Comparison of ENCODE assay signal across 21 cellular contexts in genomic region chr14:31909977-31910376, GRCh38.
A peak's percentile ranks its signal among the peaks of the same experiment; 100 is the strongest.
DNase-seq lines count a peak whose midpoint lies in the region; ATAC-seq, FAIRE-seq and TF ChIP-seq lines count a peak whose summit lies in the region.
"Had no signal": no experiment of that assay in that cellular context is flagged by ENCODE, and none has a peak within 500 bp of the region (broad histone marks: within the 10 kb centered on the region; RNA-seq: fewer than 3 reads in every experiment).

No MANE protein-coding gene starts in this region.

- WGBS in K562 (ENCODE audit: insufficient coverage, low coverage, missing lambda C conversion rate): 41% methylated on average over 3 of the region's 3 CpGs
- WGBS in small intestine, 3 donors: 92 to 98% (median 95%) methylated on average over 3 of the region's 3 CpGs

- TF ChIP-seq CTCF in D721Med (IDR thresholded peaks at IDR 0.05; ENCODE audit: insufficient read depth, missing control alignments): no peak
- TF ChIP-seq CTCF in K562 (IDR thresholded peaks at IDR 0.05 in 2 of 3, conservative IDR thresholded peaks at IDR 0.05 in 1 of 3; ENCODE audit: insufficient read depth in 2 of 3, low read depth in 1 of 3, low read length in 3 of 3): no peak
- TF ChIP-seq CTCF in progenitor cell of endocrine pancreas (IDR thresholded peaks at IDR 0.05; ENCODE audit: unreplicated experiment): no peak
- no peak for TF ChIP-seq CTCF in vagina (IDR thresholded peaks at IDR 0.05)

- FAIRE-seq in D721Med (lab: Jason Lieb, UNC) (peak; percentile 25), K562 (lab: Jason Lieb, UNC) (no peak), small intestine (lab: Jason Lieb, UNC) (peak; percentile 80)
- FAIRE-seq: G401.6, GM12892, H54 had no signal

- no peak for TF ChIP-seq RAD21 in K562 (CRISPR knock-in tag; conservative IDR thresholded peaks at IDR 0.05 in 1 of 2, IDR thresholded peaks at IDR 0.05 in 1 of 2)

- H3K9me3 Mint-ChIP-seq in activated T-cell treated with anti-CD3 and anti-CD28 coated beads, Interleukin-2, amount 50 U/mL, for 72 hours: peaks cover 6 to 11% of the 10 kb centered on the region in 2 donors
- H3K9me3 Mint-ChIP-seq in progenitor cell of endocrine pancreas (ENCODE audit: low read depth): peaks cover 17% of the 10 kb centered on the region

- peaks cover 5% of the 10 kb centered on the region in 2 donors for H3K36me3 Mint-ChIP-seq in activated T-cell treated with anti-CD3 and anti-CD28 coated beads, Interleukin-2, amount 50 U/mL, for 72 hours (ENCODE audit: insufficient read depth in 2 of 2)
- peaks cover 1% of the 10 kb centered on the region for H3K36me3 Mint-ChIP-seq in progenitor cell of endocrine pancreas (ENCODE audit: insufficient read depth)

- in situ Hi-C loops in K562 (cut with MboI): no loop called here

- no peaks in the 10 kb centered on the region for H3K27me3 Mint-ChIP-seq in activated T-cell treated with anti-CD3 and anti-CD28 coated beads, Interleukin-2, amount 50 U/mL, for 72 hours (ENCODE audit: low read depth)
- H3K27me3 Mint-ChIP-seq in progenitor cell of endocrine pancreas: no peaks in the 10 kb centered on the region

- H3K27ac Mint-ChIP-seq in activated T-cell treated with anti-CD3 and anti-CD28 coated beads, Interleukin-2, amount 50 U/mL, for 72 hours: peak overlapping the region; percentile 25
- no peak overlapping the region for H3K27ac Mint-ChIP-seq in progenitor cell of endocrine pancreas
- H3K27ac Mint-ChIP-seq: CD4-positive, alpha-beta memory T cell; HFFc6 had no signal

- H3K9ac ChIP-seq in K562 (ENCODE audit: insufficient read depth in 1 of 2, low read depth in 2 of 2, low read length in 2 of 2): no peak overlapping the region

- ATAC-seq in activated T-cell treated with anti-CD3 and anti-CD28 coated beads, Interleukin-2, amount 50 U/mL, for 72 hours (replicated peaks in 1 of 2): no peak
- no peak for ATAC-seq in K562

- H3K27me3 ChIP-seq in K562 (ENCODE audit: control insufficient read depth in 2 of 2, insufficient read depth in 2 of 2, low read length in 2 of 2) (no peaks in the 10 kb centered on the region), small intestine (ENCODE audit: control insufficient read depth in 2 of 2, insufficient read depth in 2 of 2, low read length in 2 of 2) (no peaks in the 10 kb centered on the region), vagina (no peaks in the 10 kb centered on the region)

- no peak for DNase-seq in activated T-cell treated with anti-CD3 and anti-CD28 coated beads, Interleukin-2, amount 50 U/mL, for 72 hours
- no peak for DNase-seq in activated T-cell treated with anti-CD3 and anti-CD28 coated beads, Interleukin-2, amount 50 U/mL, for 48 hours
- DNase-seq in D721Med (ENCODE audit: insufficient read length, low spot score): no peak
- DNase-seq in K562 (ENCODE audit: extremely low read depth in 1 of 4, low spot score in 3 of 4): no peak
- DNase-seq in small intestine: no peak
- no peak for DNase-seq in NOMO-1 (lab: John Stamatoyannopoulos, UW; ENCODE audit: unreplicated experiment in 2 of 2)
- no peak for DNase-seq in progenitor cell of endocrine pancreas (ENCODE audit: low spot score, unreplicated experiment)
- no peak for DNase-seq in vagina (ENCODE audit: extremely low spot score in 2 of 2)
- DNase-seq: C1 segment of cervical spinal cord; Calu3; CD4-positive, alpha-beta memory T cell; COR-L47; DMS153; DND-41; GOT3; HFFc6 had no signal

- H3K79me2 ChIP-seq in K562 (ENCODE audit: control insufficient read depth, insufficient read depth, low read length): no peaks in the 10 kb centered on the region

- H3K9me3 ChIP-seq in K562 (replicated peaks; ENCODE audit: control insufficient read depth, insufficient read depth, low read depth, low read length): no peaks in the 10 kb centered on the region
- H3K9me3 ChIP-seq in small intestine (ENCODE audit: control insufficient read depth, low read depth): no peaks in the 10 kb centered on the region
- H3K9me3 ChIP-seq in vagina: no peaks in the 10 kb centered on the region
- H3K9me3 ChIP-seq: HAP-1 had no signal

- no peak for TF ChIP-seq EP300 in K562 (IDR thresholded peaks at IDR 0.05; ENCODE audit: low read length)

- no peaks in the 10 kb centered on the region for H3K9me1 ChIP-seq in K562 (ENCODE audit: control insufficient read depth, insufficient read depth, low read length)

- H3K4me1 ChIP-seq in K562 (replicated peaks in 1 of 2; ENCODE audit: control insufficient read depth in 2 of 2, insufficient read depth in 2 of 2, low read length in 2 of 2) (no peaks in the 10 kb centered on the region), small intestine (ENCODE audit: control insufficient read depth in 2 of 2, insufficient read depth in 1 of 2, low read depth in 1 of 2, low read length in 1 of 2) (no peaks in the 10 kb centered on the region), vagina (no peaks in the 10 kb centered on the region)
- H3K4me1 ChIP-seq: HAP-1 had no signal

- no peaks in the 10 kb centered on the region for H4K20me1 ChIP-seq in K562 (replicated peaks; ENCODE audit: control insufficient read depth, insufficient read depth, low read length)

- H3K4me3 ChIP-seq in K562: no peak overlapping the region
- H3K4me3 ChIP-seq in small intestine (ENCODE audit: low read depth in 1 of 2, low read length in 2 of 2): no peak overlapping the region
- H3K4me3 ChIP-seq in vagina: no peak overlapping the region
- H3K4me3 ChIP-seq: HAP-1 had no signal

- H3K4me2 ChIP-seq in K562 (ENCODE audit: insufficient read depth, low read length): no peak overlapping the region

- POLR2A ChIA-PET in K562 (lab: Yijun Ruan, JAX): no interaction called here

- H3K4me1 Mint-ChIP-seq in activated T-cell treated with anti-CD3 and anti-CD28 coated beads, Interleukin-2, amount 50 U/mL, for 72 hours (ENCODE audit: low read depth): no peaks in the 10 kb centered on the region
- no peaks in the 10 kb centered on the region for H3K4me1 Mint-ChIP-seq in progenitor cell of endocrine pancreas (ENCODE audit: low read depth)
- H3K4me1 Mint-ChIP-seq: CD4-positive, alpha-beta memory T cell had no signal

- intact Hi-C loops in K562 (cut with micrococcal nuclease): loop anchor here (10.0 kb wide), 1 partner anchor 375 kb away; no protein-coding TSS in a partner anchor
- intact Hi-C loops in vagina (cut with DNase I): no loop called here

- no peak overlapping the region for H2AFZ ChIP-seq in K562 (ENCODE audit: low read depth, low read length)

- no peak overlapping the region for H3K4me3 Mint-ChIP-seq in activated T-cell treated with anti-CD3 and anti-CD28 coated beads, Interleukin-2, amount 50 U/mL, for 72 hours
- no peak overlapping the region for H3K4me3 Mint-ChIP-seq in progenitor cell of endocrine pancreas (ENCODE audit: low read depth)
- H3K4me3 Mint-ChIP-seq: CD4-positive, alpha-beta memory T cell; HFFc6 had no signal

- H3K27ac ChIP-seq in K562 (ENCODE audit: extremely low read depth, low read depth, low read length) (no peak overlapping the region), small intestine (ENCODE audit: low read depth in 1 of 2, low read length in 1 of 2) (no peak overlapping the region), vagina (no peak overlapping the region)
- H3K27ac ChIP-seq: 22Rv1 had no signal

- TF ChIP-seq POLR2A in K562 (conservative IDR thresholded peaks at IDR 0.05) (no peak), vagina (IDR thresholded peaks at IDR 0.05) (no peak)

- CTCF ChIA-PET in K562 (lab: Yijun Ruan, JAX; ENCODE audit: low intra/inter-chr PET ratio): no interaction called here

- H3K36me3 ChIP-seq in K562 (ENCODE audit: control insufficient read depth, insufficient read depth, low read length) (no peaks in the 10 kb centered on the region), small intestine (ENCODE audit: control insufficient read depth in 2 of 2, insufficient read depth in 2 of 2, low read length in 2 of 2) (no peaks in the 10 kb centered on the region), vagina (no peaks in the 10 kb centered on the region)
- H3K36me3 ChIP-seq: HAP-1 had no signal

- no TSS peak for BruUV-seq in K562 (replicated peaks; lab: Mats Ljungman, UMichigan)

TF ChIP-seq in K562, 482 proteins besides CTCF, POLR2A, EP300 and RAD21 (continues in another document):
- peak; percentile 22; the same call in 1 of the 2 replicates for TF ChIP-seq C11orf30 (IDR thresholded peaks at IDR 0.05; ENCODE audit: low read depth)
- no peak for TF ChIP-seq SIN3A (IDR thresholded peaks at IDR 0.05; ENCODE audit: borderline replicate concordance in 2 of 2, control insufficient read depth in 1 of 2, low read depth in 2 of 2, low read length in 2 of 2)
- TF ChIP-seq GATAD2B (IDR thresholded peaks at IDR 0.05; ENCODE audit: borderline replicate concordance): no peak
- no peak for TF ChIP-seq TARDBP (IDR thresholded peaks at IDR 0.05)
- TF ChIP-seq RNF219 (CRISPR knock-in tag; IDR thresholded peaks at IDR 0.05): no peak
- no peak for TF ChIP-seq RBM14 (IDR thresholded peaks at IDR 0.05; ENCODE audit: borderline replicate concordance, insufficient read depth, low read depth, low read length)
- no peak for TF ChIP-seq ZNF408 (CRISPR knock-in tag; IDR thresholded peaks at IDR 0.05; ENCODE audit: low read depth)
- no peak for TF ChIP-seq LEF1 (IDR thresholded peaks at IDR 0.05)
- no peak for TF ChIP-seq ZNF583 (CRISPR knock-in tag; IDR thresholded peaks at IDR 0.05)
- TF ChIP-seq NFXL1 (CRISPR knock-in tag; IDR thresholded peaks at IDR 0.05): no peak
- TF ChIP-seq NR2C2 (CRISPR knock-in tag; IDR thresholded peaks at IDR 0.05): no peak
- no peak for TF ChIP-seq NR2C2 (tag; IDR thresholded peaks at IDR 0.05)
- no peak for TF ChIP-seq SMARCA5 (IDR thresholded peaks at IDR 0.05)
- no peak for TF ChIP-seq ZNF134 (CRISPR knock-in tag; conservative IDR thresholded peaks at IDR 0.05)
- no peak for TF ChIP-seq ZNF133 (CRISPR knock-in tag; IDR thresholded peaks at IDR 0.05)
